1 cellular context compared by ENCODE assay signal in genomic region chr18:57434177-57434535, GRCh38.
TF ChIP-seq lines count a peak whose summit lies in the region.

No MANE protein-coding gene starts in this region.

TF ChIP-seq in HEK293, 187 proteins besides CTCF, POLR2A, EP300 and RAD21 (continued from another document):
- no peak for TF ChIP-seq ZNF639 (tag by site-specific recombination; IDR thresholded peaks at IDR 0.05)
- TF ChIP-seq ZNF341 (tag by site-specific recombination; IDR thresholded peaks at IDR 0.05; ENCODE audit: low read depth), result no peak
- no peak for TF ChIP-seq HOXD13 (CRISPR knock-in tag; IDR thresholded peaks at IDR 0.05; ENCODE audit: borderline replicate concordance)
- 0 out of 2 replicates have a peak, but pooled peaks have one; percentile 27 for TF ChIP-seq ZBTB10 (tag by site-specific recombination; IDR thresholded peaks at IDR 0.05)
